Comparison of ENCODE assay signal across 23 cellular contexts in genomic region chr16:659618-660017, GRCh38.
"Had no signal": no experiment of that assay in that cellular context is flagged by ENCODE, and none has a peak within 500 bp of the region (broad histone marks: within the 10 kb centered on the region; RNA-seq: fewer than 3 reads in every experiment).

No MANE protein-coding gene starts in this region.

- H3K9me3 Mint-ChIP-seq: dendritic cell treated with granulocyte-macrophage colony-stimulating factor and Interleukin-4, amounts not matched to agents 40 ng/mL and 50 ng/mL, for 4 days; memory B cell; natural killer cell; stimulated activated effector memory CD8-positive, alpha-beta T cell treated with anti-CD3 and anti-CD28 coated beads, Interleukin-12 subunit alpha, Interleukin-12 subunit beta, amount 100 ng/mL, for 72 hours; type B pancreatic cell had no signal

- H3K4me3 ChIP-seq: lung, prostate gland, smooth muscle cell, testis had no signal

- H3K36me3 ChIP-seq: colonic mucosa, prostate gland, right atrium auricular region had no signal

- H3K4me3 Mint-ChIP-seq: memory B cell; natural killer cell; stimulated activated effector memory CD8-positive, alpha-beta T cell treated with anti-CD3 and anti-CD28 coated beads, Interleukin-12 subunit alpha, Interleukin-12 subunit beta, amount 100 ng/mL, for 72 hours; type B pancreatic cell had no signal

- H3K27ac Mint-ChIP-seq: memory B cell; stimulated activated effector memory CD8-positive, alpha-beta T cell treated with anti-CD3 and anti-CD28 coated beads, Interleukin-12 subunit alpha, Interleukin-12 subunit beta, amount 100 ng/mL, for 72 hours; type B pancreatic cell had no signal

- H3K36me3 Mint-ChIP-seq: memory B cell, natural killer cell, type B pancreatic cell had no signal

- FAIRE-seq: endothelial cell of umbilical vein, kidney had no signal

- H3K27me3 Mint-ChIP-seq: dendritic cell treated with granulocyte-macrophage colony-stimulating factor and Interleukin-4, amounts not matched to agents 40 ng/mL and 50 ng/mL, for 4 days; memory B cell; type B pancreatic cell had no signal

- H3K9me3 ChIP-seq: colonic mucosa, esophagus squamous epithelium, neutrophil, prostate gland, right atrium auricular region, stomach, testis, tibial artery had no signal

- H3K27me3 ChIP-seq: colonic mucosa, esophagus squamous epithelium, neutrophil, right atrium auricular region, stomach, testis, tibial artery had no signal

- DNase-seq: colonic mucosa; effector memory CD4-positive, alpha-beta T cell; esophagus squamous epithelium; foreskin melanocyte; kidney; natural killer cell; stimulated activated CD4-positive, alpha-beta T cell treated with anti-CD3 and anti-CD28 coated beads, Interleukin-12 subunit alpha, Interleukin-12 subunit beta, amount 100 ng/mL, for 4 hours; stimulated activated CD4-positive, alpha-beta T cell treated with anti-CD3 and anti-CD28 coated beads, Interleukin-2, amount 100 ng/mL, for 24 hours; stimulated activated CD4-positive, alpha-beta T cell treated with anti-CD3 and anti-CD28 coated beads, Interleukin-4, amount 100 ng/mL, for 24 hours; stimulated activated naive CD4-positive, alpha-beta T cell treated with Interleukin-2 at 50 U/mL for 16 hours; stomach; testis; tibial artery had no signal
